8 cellular contexts compared by ENCODE assay signal in the genomic region with DNA sequence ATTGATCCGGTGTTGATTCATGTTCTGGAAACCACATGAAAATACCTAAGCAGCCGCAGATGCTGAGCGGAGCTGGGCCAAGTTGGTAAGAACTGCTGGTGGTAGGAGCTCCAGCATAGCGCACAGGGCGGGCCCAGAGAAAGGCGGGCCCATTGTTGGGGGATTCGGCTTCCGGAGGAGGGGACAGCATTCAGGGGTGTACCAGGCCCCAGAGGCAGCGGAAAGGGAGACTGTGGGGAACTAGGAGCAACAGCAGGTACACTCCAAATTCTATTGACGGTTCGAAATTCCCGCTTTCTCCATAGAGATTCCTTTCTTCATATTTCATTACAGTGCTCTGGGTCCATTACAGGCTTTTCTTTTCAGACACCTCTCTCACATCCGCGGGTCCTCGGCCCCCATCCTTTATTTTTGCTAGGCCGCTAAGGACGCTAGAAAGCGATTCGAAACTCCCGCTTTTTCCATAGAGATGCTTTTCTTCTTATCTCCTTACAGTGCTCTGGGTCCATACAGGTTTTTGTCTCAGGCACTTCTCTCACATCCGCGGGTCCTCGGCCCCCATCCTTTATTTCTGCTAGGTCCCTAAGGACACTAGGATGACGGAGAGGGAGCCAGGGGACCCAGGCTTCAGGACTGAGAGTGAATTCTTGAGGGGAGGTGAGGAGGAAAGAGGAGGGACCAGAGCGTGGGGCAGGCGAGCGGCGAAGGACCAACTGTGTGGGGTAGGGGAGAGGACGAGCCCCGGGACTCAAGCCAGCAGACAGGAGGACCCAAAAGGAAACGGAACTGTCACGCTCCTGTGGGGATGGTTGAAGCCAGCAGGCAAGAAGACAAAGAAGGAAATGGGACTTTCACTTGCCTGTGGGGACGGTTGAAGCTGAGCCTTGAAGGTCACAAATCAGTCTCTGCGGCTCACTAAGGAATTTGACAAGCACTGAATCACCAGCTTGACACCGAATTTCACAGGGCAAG. TPM values are rescaled to one million over a fixed set of nuclear protein-coding genes. Genes with fewer than 3 reads are reported as not detected.
DNase-seq lines count a peak whose midpoint lies in the region; ATAC-seq and TF ChIP-seq lines count a peak whose summit lies in the region.

A gene with protein sequence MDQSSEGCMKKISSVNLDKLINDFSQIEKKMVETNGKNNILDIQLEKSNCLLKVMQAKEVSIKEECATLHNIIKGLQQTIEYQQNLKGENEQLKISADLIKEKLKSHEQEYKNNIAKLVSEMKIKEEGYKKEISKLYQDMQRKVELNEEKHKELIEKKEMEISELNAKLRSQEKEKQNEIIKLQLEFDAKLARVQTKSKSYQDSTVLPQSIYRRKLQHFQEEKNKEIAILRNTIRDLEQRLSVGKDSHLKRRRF (plus strand): TSS at position 189 of the 972 bp plus-strand sequence. CDS start 2,304 bp downstream, outside the sequence.

- peak; percentile 4 to 54 (median 30) for DNase-seq in CD4-positive, CD25-positive, alpha-beta regulatory T cell
- DNase-seq in NCI-H2227 treated with DMSO at 0.1 percent for 48 hours (lab: John Stamatoyannopoulos, UW) (peak; percentile 87), cardiac muscle cell (ENCODE audit: low read depth in 1 of 2, low spot score in 1 of 2) (peak; percentile 19 to 47), left colon (no peak), DMS 273 (lab: John Stamatoyannopoulos, UW; ENCODE audit: unreplicated experiment) (no peak)
- DNase-seq in activated T-helper 2 cell treated with anti-CD3 and anti-CD28 coated beads, Interferon-gamma antibody, Interleukin-2, Interleukin-4, amounts not matched to agents 10 μg/mL and 5 μg/mL and 100 μg/mL, durations not matched to agents 14 hours and 24 hours and 36 hours (ENCODE audit: low spot score): peak; percentile 32

- intact Hi-C loops in activated T-helper 2 cell treated with anti-CD3 and anti-CD28 coated beads, Interferon-gamma antibody, Interleukin-2, Interleukin-4, amounts not matched to agents 10 μg/mL and 5 μg/mL and 100 μg/mL, durations not matched to agents 14 hours and 24 hours and 36 hours (cut with micrococcal nuclease): loop anchor here (2.0 to 10.0 kb wide), 4 partner anchors 38 to 902 kb away; no protein-coding TSS in a partner anchor
- intact Hi-C loops in left colon (cut with DNase I, micrococcal nuclease): no loop called here

- H3K4me3 ChIP-seq in CD4-positive, CD25-positive, alpha-beta regulatory T cell (ENCODE audit: low read depth, low read length): peak within 1 kb of the TSS; percentile 76
- H3K4me3 ChIP-seq in cardiac muscle cell (peak within 1 kb of the TSS; percentile 30), skeletal muscle tissue (ENCODE audit: low read length in 3 of 3) (peak within 1 kb of the TSS; percentile 52 to 76 (median 67))

- no peaks in the 10 kb centered on the region for H3K9me3 Mint-ChIP-seq in CD4-positive, CD25-positive, alpha-beta regulatory T cell
- H3K9me3 Mint-ChIP-seq in activated T-helper 2 cell treated with anti-CD3 and anti-CD28 coated beads, Interferon-gamma antibody, Interleukin-2, Interleukin-4, amounts not matched to agents 10 μg/mL and 5 μg/mL and 100 μg/mL, durations not matched to agents 14 hours and 24 hours and 36 hours: no peaks in the 10 kb centered on the region

- H3K27ac Mint-ChIP-seq in CD4-positive, CD25-positive, alpha-beta regulatory T cell: peak within 1 kb of the TSS in 2 of 3 donors; percentile 79 to 80
- peak within 1 kb of the TSS; percentile 31 for H3K27ac Mint-ChIP-seq in activated T-helper 2 cell treated with anti-CD3 and anti-CD28 coated beads, Interferon-gamma antibody, Interleukin-2, Interleukin-4, amounts not matched to agents 10 μg/mL and 5 μg/mL and 100 μg/mL, durations not matched to agents 14 hours and 24 hours and 36 hours

- H3K27ac ChIP-seq in CD4-positive, CD25-positive, alpha-beta regulatory T cell (ENCODE audit: insufficient read depth, low read length, poor library complexity, severe bottlenecking): no peak within 1 kb of the TSS
- H3K27ac ChIP-seq in cardiac muscle cell: no peak within 1 kb of the TSS
- no peak within 1 kb of the TSS for H3K27ac ChIP-seq in skeletal muscle tissue (ENCODE audit: low read depth, low read length)

- H3K4me1 ChIP-seq in CD4-positive, CD25-positive, alpha-beta regulatory T cell (ENCODE audit: control insufficient read depth, insufficient read depth, low read length, poor library complexity, severe bottlenecking): no peaks in the 10 kb centered on the region
- H3K4me1 ChIP-seq in cardiac muscle cell (ENCODE audit: low read depth): no peaks in the 10 kb centered on the region
- H3K4me1 ChIP-seq in skeletal muscle tissue (ENCODE audit: control insufficient read depth in 3 of 3, insufficient read depth in 3 of 3, low read length in 3 of 3): peaks cover 0 to 5% (median 3%) of the 10 kb centered on the region in 3 donors

- peak within 1 kb of the TSS; percentile 74 to 87 (median 86) for H3K4me3 Mint-ChIP-seq in CD4-positive, CD25-positive, alpha-beta regulatory T cell
- H3K4me3 Mint-ChIP-seq in activated T-helper 2 cell treated with anti-CD3 and anti-CD28 coated beads, Interferon-gamma antibody, Interleukin-2, Interleukin-4, amounts not matched to agents 10 μg/mL and 5 μg/mL and 100 μg/mL, durations not matched to agents 14 hours and 24 hours and 36 hours (ENCODE audit: low read depth): peak within 1 kb of the TSS; percentile 81

- no peak for TF ChIP-seq CTCF in cardiac muscle cell (IDR thresholded peaks at IDR 0.05; ENCODE audit: low read depth, low read length)

- peaks cover 0 to 6% (median under 1%) of the 10 kb centered on the region in 4 donors for H3K4me1 Mint-ChIP-seq in CD4-positive, CD25-positive, alpha-beta regulatory T cell
- peaks cover 16% of the 10 kb centered on the region for H3K4me1 Mint-ChIP-seq in activated T-helper 2 cell treated with anti-CD3 and anti-CD28 coated beads, Interferon-gamma antibody, Interleukin-2, Interleukin-4, amounts not matched to agents 10 μg/mL and 5 μg/mL and 100 μg/mL, durations not matched to agents 14 hours and 24 hours and 36 hours (ENCODE audit: low read depth)

- no peaks in the 10 kb centered on the region for H3K9me3 ChIP-seq in CD4-positive, CD25-positive, alpha-beta regulatory T cell (ENCODE audit: control insufficient read depth in 2 of 2, low read length in 2 of 2)
- no peaks in the 10 kb centered on the region for H3K9me3 ChIP-seq in cardiac muscle cell (ENCODE audit: low read depth)
- no peaks in the 10 kb centered on the region for H3K9me3 ChIP-seq in skeletal muscle tissue (ENCODE audit: control insufficient read depth in 3 of 3, low read length in 3 of 3)

- H3K36me3 Mint-ChIP-seq in CD4-positive, CD25-positive, alpha-beta regulatory T cell: no peaks in the 10 kb centered on the region
- H3K36me3 Mint-ChIP-seq in activated T-helper 2 cell treated with anti-CD3 and anti-CD28 coated beads, Interferon-gamma antibody, Interleukin-2, Interleukin-4, amounts not matched to agents 10 μg/mL and 5 μg/mL and 100 μg/mL, durations not matched to agents 14 hours and 24 hours and 36 hours (ENCODE audit: low read depth): peaks cover 6% of the 10 kb centered on the region

- H3K36me3 ChIP-seq in CD4-positive, CD25-positive, alpha-beta regulatory T cell (ENCODE audit: control insufficient read depth, insufficient read depth, low read length): no peaks in the 10 kb centered on the region
- H3K36me3 ChIP-seq in cardiac muscle cell (no peaks in the 10 kb centered on the region), skeletal muscle tissue (ENCODE audit: control insufficient read depth in 3 of 3, insufficient read depth in 3 of 3, low read length in 3 of 3) (no peaks in the 10 kb centered on the region)

- peaks cover 21% of the 10 kb centered on the region for H3K27me3 Mint-ChIP-seq in CD4-positive, CD25-positive, alpha-beta regulatory T cell
- H3K27me3 Mint-ChIP-seq in activated T-helper 2 cell treated with anti-CD3 and anti-CD28 coated beads, Interferon-gamma antibody, Interleukin-2, Interleukin-4, amounts not matched to agents 10 μg/mL and 5 μg/mL and 100 μg/mL, durations not matched to agents 14 hours and 24 hours and 36 hours (ENCODE audit: low read depth): peaks cover 14% of the 10 kb centered on the region

- peaks cover 2% of the 10 kb centered on the region for H3K27me3 ChIP-seq in CD4-positive, CD25-positive, alpha-beta regulatory T cell (ENCODE audit: control insufficient read depth, insufficient read depth, low read length)
- H3K27me3 ChIP-seq in cardiac muscle cell (no peaks in the 10 kb centered on the region), skeletal muscle tissue (ENCODE audit: control insufficient read depth in 3 of 3, insufficient read depth in 3 of 3, low read length in 3 of 3) (no peaks in the 10 kb centered on the region)

- peak within 1 kb of the TSS in 2 of 3 donors; percentile 8 to 25 for H3K9ac ChIP-seq in skeletal muscle tissue (ENCODE audit: low read depth in 1 of 3, low read length in 3 of 3)

- peak; percentile 83 to 91 for ATAC-seq in CD4-positive, CD25-positive, alpha-beta regulatory T cell (ENCODE audit: low read depth in 2 of 2)
- ATAC-seq in GM21723 (IDR thresholded peaks at IDR 0.05; ENCODE audit: unreplicated experiment): peak; percentile 93
- no peak for ATAC-seq in left colon

RNA-seq across cellular contexts. Expression of the gene that starts here (rescaled TPM):
- total RNA-seq in CD4-positive, CD25-positive, alpha-beta regulatory T cell: 1.3 TPM
- 1 to 10 TPM in 3 of 4 donors, under 1 TPM in 1; 0.99 to 3.3 (median 1.5) TPM for polyA plus RNA-seq in CD4-positive, CD25-positive, alpha-beta regulatory T cell
- total RNA-seq in activated T-helper 2 cell treated with anti-CD3 and anti-CD28 coated beads, Interferon-gamma antibody, Interleukin-2, Interleukin-4, amounts not matched to agents 10 μg/mL and 5 μg/mL and 100 μg/mL, durations not matched to agents 14 hours and 24 hours and 36 hours: 5.5 and 6.0 TPM in 2 replicates
- total RNA-seq in cardiac muscle cell: 1.5 TPM in 2 replicates
- 6.5 and 7.1 TPM in 2 replicates for polyA plus RNA-seq in cardiac muscle cell
- 1.6 TPM for total RNA-seq in skeletal muscle tissue
- under 1 TPM; 0.09 to 0.70 TPM for total RNA-seq in left colon

Comparison
In these comparisons a context has a peak if more than half of its experiments do, and no peak if none do; other contexts are left out.
1. DNase-seq: peak in CD4-positive, CD25-positive, alpha-beta regulatory T cell (3 of 3), NCI-H2227 treated with DMSO at 0.1 percent for 48 hours (single experiment), activated T-helper 2 cell treated with anti-CD3 and anti-CD28 coated beads, Interferon-gamma antibody, Interleukin-2, Interleukin-4, amounts not matched to agents 10 μg/mL and 5 μg/mL and 100 μg/mL, durations not matched to agents 14 hours and 24 hours and 36 hours (single experiment) and cardiac muscle cell (2 of 2); none in left colon (0 of 2) and DMS 273 (single experiment).
2. Peak in every context shown above with its lines, with median percentiles within 50 percentile points of each other: H3K4me3 ChIP-seq.